ENCODE assay signal across 2 cellular contexts in genomic region chr11:2931771-2932738, GRCh38.
TF ChIP-seq lines count a peak whose summit lies in the region.

No MANE protein-coding gene starts in this region.

TF ChIP-seq in IMR-90, 13 proteins besides CTCF, POLR2A, EP300 and RAD21:
- TF ChIP-seq, protein P1, sequence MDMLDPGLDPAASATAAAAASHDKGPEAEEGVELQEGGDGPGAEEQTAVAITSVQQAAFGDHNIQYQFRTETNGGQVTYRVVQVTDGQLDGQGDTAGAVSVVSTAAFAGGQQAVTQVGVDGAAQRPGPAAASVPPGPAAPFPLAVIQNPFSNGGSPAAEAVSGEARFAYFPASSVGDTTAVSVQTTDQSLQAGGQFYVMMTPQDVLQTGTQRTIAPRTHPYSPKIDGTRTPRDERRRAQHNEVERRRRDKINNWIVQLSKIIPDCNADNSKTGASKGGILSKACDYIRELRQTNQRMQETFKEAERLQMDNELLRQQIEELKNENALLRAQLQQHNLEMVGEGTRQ (IDR thresholded peaks at IDR 0.05; ENCODE audit: low read depth, low read length), result no peak
- TF ChIP-seq NFE2L2 (IDR thresholded peaks at IDR 0.05; ENCODE audit: low read depth, low read length) (no peak), MAZ (IDR thresholded peaks at IDR 0.05; ENCODE audit: borderline replicate concordance, low read depth, low read length) (no peak)

TF ChIP-seq in H1, 55 proteins besides CTCF, POLR2A, EP300 and RAD21:
- TF ChIP-seq KDM1A (IDR thresholded peaks at IDR 0.05; ENCODE audit: borderline replicate concordance, low read length) (no peak), CEBPB (IDR thresholded peaks at IDR 0.05; ENCODE audit: low read depth, low read length) (no peak), ASH2L (IDR thresholded peaks at IDR 0.05; ENCODE audit: low read length) (no peak), SP1 (IDR thresholded peaks at IDR 0.05; ENCODE audit: low read depth, low read length) (no peak), KDM5A (IDR thresholded peaks at IDR 0.05; ENCODE audit: low read length) (no peak), ATF2 (IDR thresholded peaks at IDR 0.05; ENCODE audit: low read length) (no peak), CTBP2 (IDR thresholded peaks at IDR 0.05; ENCODE audit: borderline replicate concordance, insufficient read depth, insufficient read length, low read length) (no peak), SP2 (IDR thresholded peaks at IDR 0.05; ENCODE audit: low read length) (no peak), RBBP5 (IDR thresholded peaks at IDR 0.05; ENCODE audit: borderline replicate concordance, low read depth, low read length) (no peak), CHD2 (IDR thresholded peaks at IDR 0.05; ENCODE audit: low read length) (no peak)
- TF ChIP-seq, protein P2, sequence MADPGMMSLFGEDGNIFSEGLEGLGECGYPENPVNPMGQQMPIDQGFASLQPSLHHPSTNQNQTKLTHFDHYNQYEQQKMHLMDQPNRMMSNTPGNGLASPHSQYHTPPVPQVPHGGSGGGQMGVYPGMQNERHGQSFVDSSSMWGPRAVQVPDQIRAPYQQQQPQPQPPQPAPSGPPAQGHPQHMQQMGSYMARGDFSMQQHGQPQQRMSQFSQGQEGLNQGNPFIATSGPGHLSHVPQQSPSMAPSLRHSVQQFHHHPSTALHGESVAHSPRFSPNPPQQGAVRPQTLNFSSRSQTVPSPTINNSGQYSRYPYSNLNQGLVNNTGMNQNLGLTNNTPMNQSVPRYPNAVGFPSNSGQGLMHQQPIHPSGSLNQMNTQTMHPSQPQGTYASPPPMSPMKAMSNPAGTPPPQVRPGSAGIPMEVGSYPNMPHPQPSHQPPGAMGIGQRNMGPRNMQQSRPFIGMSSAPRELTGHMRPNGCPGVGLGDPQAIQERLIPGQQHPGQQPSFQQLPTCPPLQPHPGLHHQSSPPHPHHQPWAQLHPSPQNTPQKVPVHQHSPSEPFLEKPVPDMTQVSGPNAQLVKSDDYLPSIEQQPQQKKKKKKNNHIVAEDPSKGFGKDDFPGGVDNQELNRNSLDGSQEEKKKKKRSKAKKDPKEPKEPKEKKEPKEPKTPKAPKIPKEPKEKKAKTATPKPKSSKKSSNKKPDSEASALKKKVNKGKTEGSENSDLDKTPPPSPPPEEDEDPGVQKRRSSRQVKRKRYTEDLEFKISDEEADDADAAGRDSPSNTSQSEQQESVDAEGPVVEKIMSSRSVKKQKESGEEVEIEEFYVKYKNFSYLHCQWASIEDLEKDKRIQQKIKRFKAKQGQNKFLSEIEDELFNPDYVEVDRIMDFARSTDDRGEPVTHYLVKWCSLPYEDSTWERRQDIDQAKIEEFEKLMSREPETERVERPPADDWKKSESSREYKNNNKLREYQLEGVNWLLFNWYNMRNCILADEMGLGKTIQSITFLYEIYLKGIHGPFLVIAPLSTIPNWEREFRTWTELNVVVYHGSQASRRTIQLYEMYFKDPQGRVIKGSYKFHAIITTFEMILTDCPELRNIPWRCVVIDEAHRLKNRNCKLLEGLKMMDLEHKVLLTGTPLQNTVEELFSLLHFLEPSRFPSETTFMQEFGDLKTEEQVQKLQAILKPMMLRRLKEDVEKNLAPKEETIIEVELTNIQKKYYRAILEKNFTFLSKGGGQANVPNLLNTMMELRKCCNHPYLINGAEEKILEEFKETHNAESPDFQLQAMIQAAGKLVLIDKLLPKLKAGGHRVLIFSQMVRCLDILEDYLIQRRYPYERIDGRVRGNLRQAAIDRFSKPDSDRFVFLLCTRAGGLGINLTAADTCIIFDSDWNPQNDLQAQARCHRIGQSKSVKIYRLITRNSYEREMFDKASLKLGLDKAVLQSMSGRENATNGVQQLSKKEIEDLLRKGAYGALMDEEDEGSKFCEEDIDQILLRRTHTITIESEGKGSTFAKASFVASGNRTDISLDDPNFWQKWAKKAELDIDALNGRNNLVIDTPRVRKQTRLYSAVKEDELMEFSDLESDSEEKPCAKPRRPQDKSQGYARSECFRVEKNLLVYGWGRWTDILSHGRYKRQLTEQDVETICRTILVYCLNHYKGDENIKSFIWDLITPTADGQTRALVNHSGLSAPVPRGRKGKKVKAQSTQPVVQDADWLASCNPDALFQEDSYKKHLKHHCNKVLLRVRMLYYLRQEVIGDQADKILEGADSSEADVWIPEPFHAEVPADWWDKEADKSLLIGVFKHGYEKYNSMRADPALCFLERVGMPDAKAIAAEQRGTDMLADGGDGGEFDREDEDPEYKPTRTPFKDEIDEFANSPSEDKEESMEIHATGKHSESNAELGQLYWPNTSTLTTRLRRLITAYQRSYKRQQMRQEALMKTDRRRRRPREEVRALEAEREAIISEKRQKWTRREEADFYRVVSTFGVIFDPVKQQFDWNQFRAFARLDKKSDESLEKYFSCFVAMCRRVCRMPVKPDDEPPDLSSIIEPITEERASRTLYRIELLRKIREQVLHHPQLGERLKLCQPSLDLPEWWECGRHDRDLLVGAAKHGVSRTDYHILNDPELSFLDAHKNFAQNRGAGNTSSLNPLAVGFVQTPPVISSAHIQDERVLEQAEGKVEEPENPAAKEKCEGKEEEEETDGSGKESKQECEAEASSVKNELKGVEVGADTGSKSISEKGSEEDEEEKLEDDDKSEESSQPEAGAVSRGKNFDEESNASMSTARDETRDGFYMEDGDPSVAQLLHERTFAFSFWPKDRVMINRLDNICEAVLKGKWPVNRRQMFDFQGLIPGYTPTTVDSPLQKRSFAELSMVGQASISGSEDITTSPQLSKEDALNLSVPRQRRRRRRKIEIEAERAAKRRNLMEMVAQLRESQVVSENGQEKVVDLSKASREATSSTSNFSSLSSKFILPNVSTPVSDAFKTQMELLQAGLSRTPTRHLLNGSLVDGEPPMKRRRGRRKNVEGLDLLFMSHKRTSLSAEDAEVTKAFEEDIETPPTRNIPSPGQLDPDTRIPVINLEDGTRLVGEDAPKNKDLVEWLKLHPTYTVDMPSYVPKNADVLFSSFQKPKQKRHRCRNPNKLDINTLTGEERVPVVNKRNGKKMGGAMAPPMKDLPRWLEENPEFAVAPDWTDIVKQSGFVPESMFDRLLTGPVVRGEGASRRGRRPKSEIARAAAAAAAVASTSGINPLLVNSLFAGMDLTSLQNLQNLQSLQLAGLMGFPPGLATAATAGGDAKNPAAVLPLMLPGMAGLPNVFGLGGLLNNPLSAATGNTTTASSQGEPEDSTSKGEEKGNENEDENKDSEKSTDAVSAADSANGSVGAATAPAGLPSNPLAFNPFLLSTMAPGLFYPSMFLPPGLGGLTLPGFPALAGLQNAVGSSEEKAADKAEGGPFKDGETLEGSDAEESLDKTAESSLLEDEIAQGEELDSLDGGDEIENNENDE (IDR thresholded peaks at IDR 0.05; ENCODE audit: insufficient replicate concordance, low read length), result no peak
- TF ChIP-seq, protein P3, sequence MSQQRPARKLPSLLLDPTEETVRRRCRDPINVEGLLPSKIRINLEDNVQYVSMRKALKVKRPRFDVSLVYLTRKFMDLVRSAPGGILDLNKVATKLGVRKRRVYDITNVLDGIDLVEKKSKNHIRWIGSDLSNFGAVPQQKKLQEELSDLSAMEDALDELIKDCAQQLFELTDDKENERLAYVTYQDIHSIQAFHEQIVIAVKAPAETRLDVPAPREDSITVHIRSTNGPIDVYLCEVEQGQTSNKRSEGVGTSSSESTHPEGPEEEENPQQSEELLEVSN (IDR thresholded peaks at IDR 0.05), result no peak
- TF ChIP-seq, protein P1 (IDR thresholded peaks at IDR 0.05; ENCODE audit: low read length), result no peak
